Comparison of ENCODE assay signal across 8 cellular contexts in the genomic region with DNA sequence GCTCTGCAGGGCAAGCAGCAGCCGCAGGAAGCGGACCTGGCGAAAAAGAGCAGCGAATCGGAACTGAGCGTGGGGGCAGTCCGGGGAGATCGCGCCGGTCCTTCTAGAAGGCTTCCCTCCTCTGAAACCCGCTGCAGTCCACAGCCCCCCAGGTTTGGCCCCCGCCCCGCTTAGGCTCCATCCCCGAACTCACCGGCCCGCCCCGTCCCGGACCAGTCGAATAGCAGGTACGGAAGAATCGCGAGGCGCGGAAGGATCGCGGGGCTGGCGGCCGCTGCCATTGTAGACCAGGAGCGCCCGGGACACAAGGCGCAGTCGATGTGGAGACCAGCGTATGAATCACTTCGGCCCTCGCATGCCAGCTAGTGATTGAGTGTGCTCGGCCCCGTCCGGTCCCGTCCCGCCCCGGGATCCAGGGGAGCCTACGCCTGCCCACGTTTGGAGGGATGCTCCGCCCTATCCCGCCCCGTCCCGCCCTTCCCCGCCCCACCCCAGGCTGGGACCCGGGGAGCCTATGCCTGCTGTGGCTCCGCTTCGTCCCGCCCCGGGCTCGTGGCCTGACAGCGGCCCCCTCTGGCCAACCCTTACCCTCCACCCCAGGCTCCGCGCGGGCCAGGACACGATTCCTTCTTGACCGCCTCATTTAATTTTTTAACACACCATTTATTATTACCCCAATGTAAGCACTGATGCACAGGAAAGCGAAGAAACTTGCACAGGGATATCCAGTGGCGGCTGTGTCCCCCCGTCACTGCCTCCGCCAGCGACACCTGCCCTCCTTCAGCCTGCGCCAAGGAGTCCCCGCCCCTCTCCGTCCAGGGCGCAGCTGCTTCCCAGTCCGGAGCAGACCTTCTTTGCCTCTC. TPM values are rescaled to one million over a fixed set of nuclear protein-coding genes. Genes with fewer than 3 reads are reported as not detected.
DNase-seq lines count a peak whose midpoint lies in the region; ATAC-seq and TF ChIP-seq lines count a peak whose summit lies in the region.

Gene ULBP3, minus strand, starts transcription at position 336 of the 863 bp plus-strand sequence. Its CDS starts 55 bp downstream, at position 281.

- peak; percentile 95 for DNase-seq in DMS 273 (lab: John Stamatoyannopoulos, UW; ENCODE audit: unreplicated experiment)
- DNase-seq in LNCaP clone FGC (ENCODE audit: low read depth): peak; percentile 81
- peak; percentile 56 for DNase-seq in T-helper 22 cell (ENCODE audit: low read depth)
- DNase-seq in astrocyte of the spinal cord (ENCODE audit: low read depth, low spot score): peak; percentile 93
- DNase-seq in hepatocyte (ENCODE audit: low spot score): peak; percentile 94
- DNase-seq in retina: peak; percentile 90
- no peak for DNase-seq in OCI-M1 (lab: John Stamatoyannopoulos, UW)

- in situ Hi-C loops in astrocyte of the spinal cord (cut with HindIII; ENCODE audit: low sequenced_read_pairs): no loop called here

- H3K4me3 ChIP-seq in LNCaP clone FGC (ENCODE audit: low read depth, low read length) (peak within 1 kb of the TSS; percentile 77), astrocyte of the spinal cord (ENCODE audit: low read depth, low read length) (peak within 1 kb of the TSS; percentile 81), hepatocyte (peak within 1 kb of the TSS; percentile 74)

- no peaks in the 10 kb centered on the region for H3K9me3 ChIP-seq in hepatocyte (ENCODE audit: low read depth)

- H3K27me3 ChIP-seq in hepatocyte: no peaks in the 10 kb centered on the region

- no peaks in the 10 kb centered on the region for H3K36me3 ChIP-seq in hepatocyte (replicated peaks; ENCODE audit: insufficient read depth, low read depth)

- H3K4me1 ChIP-seq in hepatocyte (ENCODE audit: insufficient read depth): peaks cover 7% of the 10 kb centered on the region

- peak within 1 kb of the TSS; percentile 97 for H3K4me2 ChIP-seq in hepatocyte

- 1% methylated on average over 48 of the region's 70 CpGs for WGBS in hepatocyte (ENCODE audit: low lambda C conversion rate, missing lambda C conversion rate)

- no peaks in the 10 kb centered on the region for H3K79me2 ChIP-seq in hepatocyte

- H4K20me1 ChIP-seq in hepatocyte (ENCODE audit: insufficient read depth, poor library complexity, severe bottlenecking): no peaks in the 10 kb centered on the region

- TF ChIP-seq CTCF in LNCaP clone FGC (IDR thresholded peaks at IDR 0.05; ENCODE audit: control insufficient read depth, extremely low read depth, insufficient read depth) (peak; percentile 80), astrocyte of the spinal cord (IDR thresholded peaks at IDR 0.05; ENCODE audit: low read depth, low read length) (peak; percentile 66), hepatocyte (IDR thresholded peaks at IDR 0.05; ENCODE audit: poor library complexity) (peak; percentile 75)

- H3K9me2 ChIP-seq in hepatocyte (replicated peaks; ENCODE audit: insufficient read depth): no peaks in the 10 kb centered on the region

- peak within 1 kb of the TSS; percentile 81 for H3K27ac ChIP-seq in hepatocyte

- H2AFZ ChIP-seq in hepatocyte: peak within 1 kb of the TSS; percentile 97

- peak; percentile 68 for ATAC-seq in GM21619 (IDR thresholded peaks at IDR 0.05; ENCODE audit: unreplicated experiment)

RNA-seq across cellular contexts. Expression of gene ULBP3, which starts in this region (rescaled TPM):
- total RNA-seq in hepatocyte: 5.1 and 6.6 TPM in 2 replicates
- polyA plus RNA-seq in hepatocyte: 2.6 and 4.3 TPM in 2 replicates
